Comparison of ENCODE assay signal across 1 cellular context in the genomic region with DNA sequence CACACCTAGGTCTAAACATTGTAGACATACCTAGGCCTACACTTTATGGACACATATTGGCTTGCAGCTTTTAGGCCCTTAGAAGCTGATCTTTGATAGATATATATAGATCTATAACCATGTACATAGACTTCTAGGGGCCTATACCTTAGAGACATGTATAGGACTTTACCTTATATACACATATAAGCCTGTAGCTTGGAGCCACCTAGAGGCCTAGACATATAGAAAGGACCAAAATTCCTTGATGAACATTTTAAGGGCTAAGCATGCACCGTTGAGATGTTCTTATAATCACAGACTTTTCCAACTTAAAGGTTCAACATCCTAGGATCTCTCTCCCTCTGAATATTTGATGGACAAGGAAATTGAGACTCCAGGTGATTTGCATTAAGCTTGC.
TF ChIP-seq lines count a peak whose summit lies in the region.

No MANE protein-coding gene starts in this region.

TF ChIP-seq in HCT116, 20 proteins besides CTCF, POLR2A, EP300 and RAD21 (continued from another document):
- no peak for TF ChIP-seq SIN3A (IDR thresholded peaks at IDR 0.05; ENCODE audit: low read depth)
- TF ChIP-seq EZH2phosphoT487 (IDR thresholded peaks at IDR 0.05; ENCODE audit: borderline replicate concordance), result no peak
- TF ChIP-seq ZNF274 (IDR thresholded peaks at IDR 0.05; ENCODE audit: low read depth, low read length), result no peak
- TF ChIP-seq SP1 (IDR thresholded peaks at IDR 0.05; ENCODE audit: low read depth), result no peak
- TF ChIP-seq YY1 (IDR thresholded peaks at IDR 0.05; ENCODE audit: extremely low read depth, insufficient replicate concordance, low read depth, low read length), result no peak
- no peak for TF ChIP-seq JUND (IDR thresholded peaks at IDR 0.05)
